In the genomic region with DNA sequence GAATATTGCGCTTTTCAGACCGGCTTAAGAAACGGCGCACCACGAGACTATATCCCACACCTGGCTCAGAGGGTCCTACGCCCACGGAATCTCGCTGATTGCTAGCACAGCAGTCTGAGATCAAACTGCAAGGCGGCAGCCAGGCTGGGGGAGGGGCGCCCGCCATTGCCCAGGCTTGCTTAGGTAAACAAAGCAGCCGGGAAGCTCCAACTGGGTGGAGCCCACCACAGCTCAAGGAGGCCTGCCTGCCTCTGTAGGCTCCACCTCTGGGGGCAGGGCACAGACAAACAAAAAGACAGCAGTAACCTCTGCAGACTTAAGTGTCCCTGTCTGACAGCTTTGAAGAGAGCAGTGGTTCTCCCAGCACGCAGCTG, we compare ENCODE assay signal across 1 cellular context. TPM values are rescaled to one million over a fixed set of nuclear protein-coding genes. Genes with fewer than 3 reads are reported as not detected.
"Had no signal": no experiment of that assay in that cellular context is flagged by ENCODE, and none has a peak within 500 bp of the region (broad histone marks: within the 10 kb centered on the region; RNA-seq: fewer than 3 reads in every experiment).

No MANE protein-coding gene starts in this region.

RNA-seq across cellular contexts. Expression of a gene that starts 16.1 kb away (rescaled TPM):
- total RNA-seq: MCF 10A had no signal
